ENCODE assay signal across 8 cellular contexts in the genomic region with DNA sequence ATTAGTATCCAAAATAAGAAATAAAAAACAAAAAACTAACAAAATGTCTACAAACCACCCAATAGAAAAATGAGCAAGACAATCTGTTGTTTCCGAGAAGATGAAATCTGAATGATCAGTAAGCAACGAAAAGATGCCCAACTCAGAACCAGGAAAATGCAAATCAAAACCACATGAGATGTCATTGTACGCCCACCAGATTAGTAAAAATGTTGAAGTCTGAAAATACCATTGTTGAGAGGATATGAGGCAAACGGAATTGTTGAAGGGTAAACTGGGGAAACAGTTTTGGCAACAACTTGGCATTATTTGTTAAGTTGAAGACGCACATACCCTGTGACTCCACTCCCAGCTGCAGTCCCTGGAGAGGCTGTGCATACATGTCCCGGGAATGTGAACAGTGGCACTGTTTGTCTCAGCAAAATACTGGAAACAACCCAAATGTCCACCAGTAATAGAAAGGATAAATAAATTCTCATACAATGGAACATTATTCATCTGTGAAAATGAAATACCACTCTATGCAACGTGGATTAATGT. TPM values are rescaled to one million over a fixed set of nuclear protein-coding genes. Genes with fewer than 3 reads are reported as not detected.
DNase-seq lines count a peak whose midpoint lies in the region; ATAC-seq and TF ChIP-seq lines count a peak whose summit lies in the region.

No MANE protein-coding gene starts in this region.

- H3K4me3 ChIP-seq in AG10803 (ENCODE audit: low read length) (no peak overlapping the region; the same call in 1 of the 2 replicates), cardiac fibroblast (replicated peaks in 1 of 2; ENCODE audit: low read depth in 2 of 2, low read length in 2 of 2) (no peak overlapping the region), MM.1S (ENCODE audit: low read length) (no peak overlapping the region)

- no peak overlapping the region for H2BK5ac ChIP-seq in H9 (ENCODE audit: insufficient read length, low read length)

- H3K4me1 ChIP-seq in MM.1S (ENCODE audit: low read length) (no peaks in the 10 kb centered on the region), H9 (ENCODE audit: insufficient read depth, low read length) (no peaks in the 10 kb centered on the region)

- H4K20me1 ChIP-seq in MM.1S (ENCODE audit: insufficient read depth, low read length) (no peaks in the 10 kb centered on the region), H9 (ENCODE audit: control insufficient read depth, insufficient read depth, insufficient read length) (no peaks in the 10 kb centered on the region)

- no peak overlapping the region for H2BK120ac ChIP-seq in H9 (ENCODE audit: low read depth, low read length, poor library complexity, severe bottlenecking)

- no peak overlapping the region for H3K56ac ChIP-seq in H9 (ENCODE audit: insufficient read length, low read depth, low read length)

- no peak overlapping the region for H2AFZ ChIP-seq in MM.1S (ENCODE audit: low read length)
- no peak overlapping the region for H2AFZ ChIP-seq in H9 (ENCODE audit: low read length)

- DNase-seq in AG10803 (ENCODE audit: low read depth) (peak; percentile 89), cardiac fibroblast (ENCODE audit: low read depth in 2 of 2) (peak; percentile 85 to 96), memory B cell (ENCODE audit: low spot score in 2 of 2) (no peak), MM.1S (no peak), H9 (no peak)

- H3K79me2 ChIP-seq in MM.1S (ENCODE audit: low read length), result peaks cover 74% of the 10 kb centered on the region
- no peaks in the 10 kb centered on the region for H3K79me2 ChIP-seq in H9 (ENCODE audit: insufficient read depth, low read length)

- H3K9ac ChIP-seq in MM.1S (ENCODE audit: low read length), result no peak overlapping the region
- no peak overlapping the region for H3K9ac ChIP-seq in H9 (ENCODE audit: extremely low read depth, insufficient read length, low read length)

- H3K4me1 Mint-ChIP-seq in IgD-negative memory B cell, result peaks cover 40 to 62% (median 58%) of the 10 kb centered on the region in 3 donors
- H3K4me1 Mint-ChIP-seq in memory B cell, result peaks cover 49% of the 10 kb centered on the region
- peaks cover 15 to 16% of the 10 kb centered on the region in 2 experiments for H3K4me1 Mint-ChIP-seq in H9

- no peaks in the 10 kb centered on the region for H3K9me2 ChIP-seq in MM.1S (replicated peaks; ENCODE audit: insufficient read depth, low read length)

- no peak overlapping the region for H3T11ph ChIP-seq in H9 (ENCODE audit: low read length)

- H3K79me1 ChIP-seq in H9 (ENCODE audit: insufficient read depth, low read depth, low read length, poor library complexity, severe bottlenecking), result no peaks in the 10 kb centered on the region

- WGBS in H9 (ENCODE audit: extremely low coverage, insufficient read length, low lambda C conversion rate), result no CpG with 5 or more reads among the region's 7 CpGs

- H4K8ac ChIP-seq in H9 (replicated peaks; ENCODE audit: insufficient read length, low read depth, low read length), result no peak overlapping the region

- no peak overlapping the region for H2BK20ac ChIP-seq in H9 (ENCODE audit: low read depth, low read length, poor library complexity, severe bottlenecking)

- no peaks in the 10 kb centered on the region for H3K36me3 Mint-ChIP-seq in IgD-negative memory B cell
- peaks cover 10% of the 10 kb centered on the region for H3K36me3 Mint-ChIP-seq in memory B cell
- peaks cover 14 to 23% (median 23%) of the 10 kb centered on the region in 3 experiments for H3K36me3 Mint-ChIP-seq in H9 (ENCODE audit: insufficient read depth in 1 of 3, low read depth in 3 of 3)

- no peak overlapping the region for H3K4ac ChIP-seq in H9 (ENCODE audit: low read depth, low read length)

- H3K9me3 ChIP-seq in MM.1S (replicated peaks; ENCODE audit: insufficient read depth, low read length) (no peaks in the 10 kb centered on the region), H9 (ENCODE audit: control insufficient read depth, low read depth, low read length) (no peaks in the 10 kb centered on the region)

- H3K14ac ChIP-seq in H9 (ENCODE audit: insufficient read depth, low read length), result no peak overlapping the region

- H4K5ac ChIP-seq in H9 (ENCODE audit: insufficient read length, low read depth, low read length), result no peak overlapping the region

- H3K9me3 Mint-ChIP-seq in IgD-negative memory B cell (no peaks in the 10 kb centered on the region), memory B cell (no peaks in the 10 kb centered on the region), H9 (peaks cover 4 to 9% of the 10 kb centered on the region in 2 experiments; a peak in 4 of 5 replicates)

- H3K18ac ChIP-seq in H9 (ENCODE audit: insufficient read length, low read depth, low read length), result no peak overlapping the region

- no peak overlapping the region for H2BK15ac ChIP-seq in H9 (ENCODE audit: low read depth, low read length)

- H3K27me3 Mint-ChIP-seq in IgD-negative memory B cell (peaks cover 2% of the 10 kb centered on the region), memory B cell (no peaks in the 10 kb centered on the region), H9 (ENCODE audit: low read depth) (peaks cover 25% of the 10 kb centered on the region)

- H3K4me3 Mint-ChIP-seq in IgD-negative memory B cell, result peak overlapping the region; percentile 45 to 92 (median 80)
- peak overlapping the region; percentile 67 for H3K4me3 Mint-ChIP-seq in memory B cell
- no peak overlapping the region for H3K4me3 Mint-ChIP-seq in H9

- H3K23ac ChIP-seq in H9 (ENCODE audit: insufficient read length, low read depth, low read length), result no peak overlapping the region

- H2BK12ac ChIP-seq in H9 (ENCODE audit: insufficient read length, low read depth, low read length), result no peak overlapping the region

- H3K27me3 ChIP-seq in MM.1S (replicated peaks; ENCODE audit: insufficient read depth, low read length) (no peaks in the 10 kb centered on the region), H9 (ENCODE audit: insufficient read depth, low read length) (no peaks in the 10 kb centered on the region)

- H3K4me2 ChIP-seq in MM.1S (ENCODE audit: low read depth, low read length), result no peak overlapping the region
- H3K4me2 ChIP-seq in H9 (ENCODE audit: insufficient read depth, insufficient read length, low read length), result no peak overlapping the region

- no peaks in the 10 kb centered on the region for H3F3A ChIP-seq in MM.1S (ENCODE audit: insufficient read depth, low read length)

- no peaks in the 10 kb centered on the region for H3K36me3 ChIP-seq in MM.1S (replicated peaks; ENCODE audit: insufficient read depth, low read length)

- no peak for TF ChIP-seq CTCF in AG10803 (conservative IDR thresholded peaks at IDR 0.05; ENCODE audit: low read length)
- no peak for TF ChIP-seq CTCF in cardiac fibroblast (IDR thresholded peaks at IDR 0.05; ENCODE audit: low read depth, low read length)
- no peak for TF ChIP-seq CTCF in MM.1S (IDR thresholded peaks at IDR 0.05; ENCODE audit: low read length)
- TF ChIP-seq CTCF in H9 (conservative IDR thresholded peaks at IDR 0.05), result no peak

- peak; percentile 35 for ATAC-seq in memory B cell (ENCODE audit: low read depth)
- no peak for ATAC-seq in GM18519 (IDR thresholded peaks at IDR 0.05; ENCODE audit: low FRiP score, unreplicated experiment)
- ATAC-seq in HG03097 (IDR thresholded peaks at IDR 0.05; ENCODE audit: low FRiP score, unreplicated experiment), result no peak

- no peaks in the 10 kb centered on the region for H3K23me2 ChIP-seq in H9 (ENCODE audit: insufficient read length, low read depth, low read length, poor library complexity, severe bottlenecking)

- H2AK5ac ChIP-seq in H9 (ENCODE audit: insufficient read length, low read length), result no peak overlapping the region

- H3K27ac ChIP-seq in MM.1S (ENCODE audit: low read length) (no peak overlapping the region), H9 (ENCODE audit: insufficient read length, low read depth, low read length) (no peak overlapping the region)

- peak overlapping the region; percentile 87 to 98 (median 97) for H3K27ac Mint-ChIP-seq in IgD-negative memory B cell
- H3K27ac Mint-ChIP-seq in memory B cell, result peak overlapping the region; percentile 89
- no peak overlapping the region for H3K27ac Mint-ChIP-seq in H9

- H4K91ac ChIP-seq in H9 (ENCODE audit: insufficient read length, low read depth, low read length), result no peak overlapping the region

RNA-seq across cellular contexts. Expression of a gene that starts 10.6 kb away (rescaled TPM):
- polyA plus RNA-seq in IgD-negative memory B cell, result 30.5 TPM
- total RNA-seq in H9 (2021), result 16.5 and 16.7 TPM in 2 replicates

RNA-seq across cellular contexts. Expression of a gene that starts 38.7 kb away (rescaled TPM):
- not detected for polyA plus RNA-seq in IgD-negative memory B cell
- not detected in 2 replicates for total RNA-seq in H9 (2021)

RNA-seq across cellular contexts. Expression of a gene that starts 52.5 kb away (rescaled TPM):
- not detected for polyA plus RNA-seq in IgD-negative memory B cell
- total RNA-seq in H9 (2021), result not detected in 2 replicates

RNA-seq across cellular contexts. Expression of a gene that starts 56.5 kb away (rescaled TPM):
- polyA plus RNA-seq in IgD-negative memory B cell, result not detected
- total RNA-seq in H9 (2021), result 0.37 and 0.98 TPM in 2 replicates

Comparison
In these comparisons a context has a peak if more than half of its experiments do, and no peak if none do; other contexts are left out.
1. DNase-seq: peak in AG10803 (single experiment) and cardiac fibroblast (2 of 2); none in memory B cell (0 of 2), MM.1S (single experiment) and H9 (single experiment).
2. H3K27ac Mint-ChIP-seq: peak in IgD-negative memory B cell (3 of 3) and memory B cell (single experiment); none in H9 (0 of 3).
3. H3K4me3 Mint-ChIP-seq: peak in IgD-negative memory B cell (4 of 4) and memory B cell (single experiment); none in H9 (0 of 2).